In the genomic region with DNA sequence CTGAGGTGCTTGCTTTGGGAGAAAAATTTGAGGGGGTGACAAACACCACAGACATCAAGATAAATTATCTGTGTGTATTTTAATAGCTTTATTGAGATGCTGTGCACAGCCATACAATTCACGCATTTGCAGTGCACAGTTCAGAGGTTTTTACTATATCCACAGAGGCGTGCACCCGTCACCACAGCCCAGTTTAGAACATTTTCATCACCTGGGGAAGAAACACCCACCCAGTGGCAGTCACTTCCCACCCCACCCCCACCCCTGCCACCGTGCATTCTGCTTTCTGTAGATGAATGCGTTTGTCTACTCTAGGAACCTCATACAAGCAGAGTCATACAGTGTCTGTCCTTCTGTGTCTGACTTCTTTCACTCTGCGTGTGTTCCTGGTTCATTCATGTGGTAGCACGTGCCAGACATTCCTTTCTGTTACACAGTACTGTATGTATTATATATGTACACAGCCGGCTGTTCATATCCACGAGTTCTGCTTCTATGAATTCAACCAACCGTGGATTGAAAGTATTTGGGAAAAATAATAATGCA, we compare ENCODE assay signal across 15 cellular contexts.
A peak's percentile ranks its signal among the peaks of the same experiment; 100 is the strongest.
DNase-seq lines count a peak whose midpoint lies in the region; ATAC-seq and TF ChIP-seq lines count a peak whose summit lies in the region.
"Had no signal": no experiment of that assay in that cellular context is flagged by ENCODE, and none has a peak within 500 bp of the region (broad histone marks: within the 10 kb centered on the region; RNA-seq: fewer than 3 reads in every experiment).

No MANE protein-coding gene starts in this region.

- no peaks in the 10 kb centered on the region for H3K27me3 ChIP-seq in CD4-positive, alpha-beta T cell (ENCODE audit: control insufficient read depth, insufficient read depth, low read length)
- no peaks in the 10 kb centered on the region for H3K27me3 ChIP-seq in GM23338 (ENCODE audit: insufficient read depth)
- H3K27me3 ChIP-seq: MG63 had no signal

- H3K4me3 Mint-ChIP-seq in CD4-positive, alpha-beta T cell = no peak overlapping the region
- no peak overlapping the region for H3K4me3 Mint-ChIP-seq in GM23338

- peak; percentile 46 for ATAC-seq in CD4-positive, alpha-beta T cell (ENCODE audit: poor library complexity)
- ATAC-seq in HG02678 (IDR thresholded peaks at IDR 0.05; ENCODE audit: unreplicated experiment) = peak; percentile 41
- no peak for ATAC-seq in GM23338
- no peak for ATAC-seq in sciatic nerve
- ATAC-seq in GM18907 (IDR thresholded peaks at IDR 0.05; ENCODE audit: unreplicated experiment) = no peak

- TF ChIP-seq CTCF in CD4-positive, alpha-beta T cell (IDR thresholded peaks at IDR 0.05) = no peak
- TF ChIP-seq CTCF in epithelial cell of esophagus (IDR thresholded peaks at IDR 0.05; ENCODE audit: insufficient read depth, low read depth, low read length, missing control alignments) (no peak), GM23338 (conservative IDR thresholded peaks at IDR 0.05; ENCODE audit: low read depth in 2 of 2) (no peak)

- CTCF ChIA-PET in CD4-positive, alpha-beta T cell (lab: Charles Lee) = no interaction called here

- 0 out of 2 replicates have a peak, but pooled peaks cover 7% of the 10 kb centered on the region for H3K79me2 ChIP-seq in GM23338 (replicated peaks; ENCODE audit: insufficient read depth)

- H3K27me3 Mint-ChIP-seq in CD4-positive, alpha-beta T cell = no peaks in the 10 kb centered on the region
- H3K27me3 Mint-ChIP-seq in GM23338 (ENCODE audit: insufficient read depth, low read depth, poor library complexity) = no peaks in the 10 kb centered on the region

- H3K9me2 ChIP-seq in GM23338 (ENCODE audit: insufficient read depth) = no peaks in the 10 kb centered on the region

- no peaks in the 10 kb centered on the region for H3K9me3 ChIP-seq in CD4-positive, alpha-beta T cell (ENCODE audit: control insufficient read depth, low read length)
- H3K9me3 ChIP-seq: Caco-2, MG63 had no signal

- H3F3A ChIP-seq in GM23338 (replicated peaks; ENCODE audit: low read depth) = no peaks in the 10 kb centered on the region

- no peaks in the 10 kb centered on the region for H3K36me3 ChIP-seq in GM23338 (ENCODE audit: insufficient read depth)
- H3K36me3 ChIP-seq: MG63 had no signal

- peaks cover 32% of the 10 kb centered on the region for H3K4me1 Mint-ChIP-seq in CD4-positive, alpha-beta T cell (ENCODE audit: low read depth)
- H3K4me1 Mint-ChIP-seq in GM23338 = peaks cover 27% of the 10 kb centered on the region

- H4K20me1 ChIP-seq in GM23338 (replicated peaks; ENCODE audit: insufficient read depth) = no peaks in the 10 kb centered on the region

- no peak overlapping the region for H2AFZ ChIP-seq in GM23338
- H2AFZ ChIP-seq: PC-9 had no signal

- H3K4me3 ChIP-seq in epithelial cell of esophagus (ENCODE audit: low read length) = no peak overlapping the region
- H3K4me3 ChIP-seq in GM23338 = no peak overlapping the region
- H3K4me3 ChIP-seq: MG63, PC-9 had no signal

- DNase-seq in NCI-H146 (lab: John Stamatoyannopoulos, UW) = peak; percentile 38
- DNase-seq in NCI-H146 treated with DMSO at 0.1 percent for 48 hours (lab: John Stamatoyannopoulos, UW; ENCODE audit: unreplicated experiment) = no peak
- DNase-seq in CD4-positive, alpha-beta T cell = no peak
- DNase-seq in epithelial cell of esophagus (ENCODE audit: low read depth) = peak; percentile 8
- DNase-seq in GM23338 (ENCODE audit: low spot score) = no peak
- DNase-seq in sciatic nerve (ENCODE audit: low spot score) = no peak
- DNase-seq: Caco-2, MG63, NCI-H1105, NCI-H187 treated with DMSO at 0.1 percent for 48 hours, NCI-H526, PC-9 had no signal

- H3K36me3 Mint-ChIP-seq in CD4-positive, alpha-beta T cell (ENCODE audit: low read depth) = peaks cover 26% of the 10 kb centered on the region
- peaks cover 6% of the 10 kb centered on the region; the same call in 1 of the 3 replicates for H3K36me3 Mint-ChIP-seq in GM23338 (ENCODE audit: low read depth)

- H3K4me2 ChIP-seq in GM23338 = no peak overlapping the region
- H3K4me2 ChIP-seq: PC-9 had no signal

- no peak overlapping the region for H3K27ac ChIP-seq in CD4-positive, alpha-beta T cell (ENCODE audit: low read depth, low read length)
- H3K27ac ChIP-seq in GM23338 (ENCODE audit: low read depth) = no peak overlapping the region
- H3K27ac ChIP-seq: 22Rv1, PC-9 had no signal

- no peak overlapping the region for H3K27ac Mint-ChIP-seq in CD4-positive, alpha-beta T cell
- H3K27ac Mint-ChIP-seq in GM23338 = no peak overlapping the region

- intact Hi-C loops in CD4-positive, alpha-beta T cell (cut with DNase I, micrococcal nuclease) = no loop called here
- intact Hi-C loops in sciatic nerve (cut with DNase I) = no loop called here

- H3K9me3 Mint-ChIP-seq in CD4-positive, alpha-beta T cell = no peaks in the 10 kb centered on the region
- peaks cover 2% of the 10 kb centered on the region for H3K9me3 Mint-ChIP-seq in GM23338

- POLR2A ChIA-PET in CD4-positive, alpha-beta T cell (lab: Charles Lee) = no interaction called here

- H3K4me1 ChIP-seq in GM23338 (ENCODE audit: insufficient read depth) = peaks cover 19% of the 10 kb centered on the region; the same call in 1 of the 2 replicates
- H3K4me1 ChIP-seq: Caco-2 had no signal

TF ChIP-seq in GM23338, 12 proteins besides CTCF, POLR2A, EP300 and RAD21:
- TF ChIP-seq NANOG (IDR thresholded peaks at IDR 0.05; ENCODE audit: borderline replicate concordance) (no peak), EZH2phosphoT487 (IDR thresholded peaks at IDR 0.05; ENCODE audit: unreplicated experiment) (no peak), STAT1 (IDR thresholded peaks at IDR 0.05; ENCODE audit: unreplicated experiment) (no peak), EZH2 (IDR thresholded peaks at IDR 0.05; ENCODE audit: low read depth, unreplicated experiment) (no peak)

Comparison
In these comparisons a context has a peak if more than half of its experiments do, and no peak if none do; other contexts are left out.
1. DNase-seq: peak in NCI-H146 (single experiment) and epithelial cell of esophagus (single experiment); none in NCI-H146 treated with DMSO at 0.1 percent for 48 hours (single experiment), CD4-positive, alpha-beta T cell (0 of 10), GM23338 (single experiment) and sciatic nerve (single experiment).
2. ATAC-seq: peak in CD4-positive, alpha-beta T cell (single experiment) and HG02678 (single experiment); none in GM23338 (single experiment), sciatic nerve (single experiment) and GM18907 (single experiment).